ENCODE assay signal across 8 cellular contexts in the genomic region with DNA sequence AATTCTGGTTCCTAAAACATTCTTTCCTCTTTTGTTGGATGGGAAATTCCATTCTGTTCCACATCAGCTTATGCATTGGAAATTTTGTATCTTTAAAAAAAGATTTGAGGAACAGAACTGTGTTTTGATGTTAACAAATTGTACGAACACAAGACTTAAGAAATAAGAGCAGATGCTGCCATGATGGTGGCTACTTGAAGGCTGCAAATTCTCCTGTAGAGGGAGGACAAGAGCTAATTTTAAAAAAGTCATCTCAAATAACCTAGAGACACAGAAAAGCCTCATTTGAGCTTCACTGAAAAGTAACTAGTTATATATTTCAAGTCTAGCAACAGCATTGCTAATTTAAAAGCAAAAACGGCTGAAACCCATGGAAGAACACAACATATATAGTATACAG. TPM values are rescaled to one million over a fixed set of nuclear protein-coding genes. Genes with fewer than 3 reads are reported as not detected.
DNase-seq lines count a peak whose midpoint lies in the region; ATAC-seq and TF ChIP-seq lines count a peak whose summit lies in the region.

No MANE protein-coding gene starts in this region.

- no peak overlapping the region for H3K4me3 ChIP-seq in A673 (ENCODE audit: low read depth, low read length, poor library complexity, severe bottlenecking)
- no peak overlapping the region for H3K4me3 ChIP-seq in GM06990 (replicated peaks; ENCODE audit: low read depth, low read length)

- intact Hi-C loops in A673 (cut with micrococcal nuclease; ENCODE audit: unreplicated experiment) = no loop called here

- POLR2A ChIA-PET in A673 (lab: Charles Lee; ENCODE audit: low non-redundant PET) = no interaction called here

- TF ChIP-seq CTCF in A673 (conservative IDR thresholded peaks at IDR 0.05; ENCODE audit: low read depth, low read length) = peak; percentile 52
- peak; percentile 49 for TF ChIP-seq CTCF in GM06990 (IDR thresholded peaks at IDR 0.05; ENCODE audit: insufficient read depth, low read length, poor library complexity, severe bottlenecking)

- peak; percentile 28 for DNase-seq in A673 (ENCODE audit: low spot score)
- DNase-seq in GM06990 (ENCODE audit: extremely low read depth, insufficient read length) = no peak
- peak; percentile 60 for DNase-seq in RKO (ENCODE audit: low spot score)
- peak; percentile 23 for DNase-seq in fibroblast of the conjunctiva (ENCODE audit: low read depth)
- DNase-seq in NCI-H2029 (lab: John Stamatoyannopoulos, UW) = no peak
- DNase-seq in central memory CD4-positive, alpha-beta T cell = no peak

- H3K9me3 ChIP-seq in A673 (ENCODE audit: low read depth, low read length, poor library complexity, severe bottlenecking) = no peaks in the 10 kb centered on the region

- CTCF ChIA-PET in A673 (lab: Charles Lee) = interaction anchor here (0.6 to 1.0 kb wide), 2 partner anchors 9 to 51 kb away, joined by 3 read pairs; no protein-coding TSS in a partner anchor

- ATAC-seq in GM18873 (IDR thresholded peaks at IDR 0.05; ENCODE audit: low FRiP score, unreplicated experiment) (no peak), HG02763 (IDR thresholded peaks at IDR 0.05; ENCODE audit: unreplicated experiment) (no peak)

- H3K27me3 ChIP-seq in A673 (replicated peaks; ENCODE audit: insufficient read depth, low read depth, low read length, poor library complexity) (no peaks in the 10 kb centered on the region), GM06990 (replicated peaks; ENCODE audit: control insufficient read depth, insufficient read depth, low read length) (no peaks in the 10 kb centered on the region)

- H3K4me1 ChIP-seq in A673 (ENCODE audit: insufficient read depth, low read length, poor library complexity, severe bottlenecking) = no peaks in the 10 kb centered on the region

- H3K36me3 ChIP-seq in A673 (ENCODE audit: insufficient read depth, low read length, poor library complexity, severe bottlenecking) (no peaks in the 10 kb centered on the region), GM06990 (ENCODE audit: control insufficient read depth, insufficient read depth, low read length) (no peaks in the 10 kb centered on the region; the same call in 1 of the 2 replicates)

- no TSS peak for BruUV-seq in A673 (replicated peaks; lab: Mats Ljungman, UMichigan)

- no peak overlapping the region for H3K27ac ChIP-seq in A673 (ENCODE audit: low read depth, low read length, poor library complexity, severe bottlenecking)

RNA-seq across cellular contexts. Expression of a gene that starts 29.8 kb away (rescaled TPM):
- 180 and 192 TPM in 2 replicates for total RNA-seq in A673 (2021)

RNA-seq across cellular contexts. Expression of a gene that starts 53.6 kb away (rescaled TPM):
- 7.5 and 12.3 TPM in 2 replicates for total RNA-seq in A673 (2021)

Comparison
In these comparisons a context has a peak if more than half of its experiments do, and no peak if none do; other contexts are left out.
1. DNase-seq: peak in A673 (single experiment), RKO (single experiment) and fibroblast of the conjunctiva (single experiment); none in GM06990 (single experiment), NCI-H2029 (single experiment) and central memory CD4-positive, alpha-beta T cell (single experiment).